Comparison of ENCODE assay signal across 28 cellular contexts in the genomic region with DNA sequence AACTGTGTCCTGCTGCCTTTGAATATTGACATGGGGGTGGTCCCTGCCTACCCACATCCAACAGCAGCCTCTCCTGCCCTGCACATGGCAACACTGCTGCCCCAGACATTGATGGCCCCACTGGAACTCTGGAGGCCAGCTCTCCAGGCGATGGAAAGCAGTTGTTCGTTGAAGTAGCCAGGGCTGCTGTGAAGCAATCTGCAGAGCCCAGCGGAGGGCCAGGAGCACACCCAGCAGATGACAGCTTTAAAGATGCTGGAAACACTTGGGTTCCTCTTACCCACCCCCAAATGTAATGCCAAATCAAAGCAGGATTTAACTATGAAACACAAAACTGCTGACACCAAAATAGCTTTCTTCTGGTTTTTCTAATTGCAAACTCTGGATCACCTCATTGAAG.
"Had no signal": no experiment of that assay in that cellular context is flagged by ENCODE, and none has a peak within 500 bp of the region (broad histone marks: within the 10 kb centered on the region; RNA-seq: fewer than 3 reads in every experiment).

No MANE protein-coding gene starts in this region.

- ATAC-seq: gastrocnemius medialis; heart left ventricle; left ventricle myocardium superior; lower lobe of right lung; natural killer cell; pancreas; right lobe of liver; stimulated activated naive CD8-positive, alpha-beta T cell treated with anti-CD3 and anti-CD28 coated beads, Interleukin-15, amount 100 ng/mL, for 72 hours; upper lobe of right lung had no signal

- H3K4me1 Mint-ChIP-seq: immature natural killer cell; natural killer cell; stimulated activated naive CD8-positive, alpha-beta T cell treated with anti-CD3 and anti-CD28 coated beads, Interleukin-15, amount 100 ng/mL, for 72 hours had no signal

- H3K27ac ChIP-seq: colonic mucosa, esophagus squamous epithelium, gastrocnemius medialis, heart left ventricle, lower lobe of right lung, neutrophil, pancreas, right lobe of liver, suprapubic skin, transverse colon, upper lobe of right lung, uterus had no signal

- H3K9me3 ChIP-seq: colonic mucosa, esophagus squamous epithelium, gastrocnemius medialis, heart left ventricle, lower lobe of right lung, neutrophil, pancreas, right lobe of liver, suprapubic skin, transverse colon, upper lobe of right lung, uterus had no signal

- H3K36me3 Mint-ChIP-seq: immature natural killer cell, natural killer cell had no signal

- H3K27me3 ChIP-seq: colonic mucosa, gastrocnemius medialis, heart left ventricle, pancreas, right lobe of liver, suprapubic skin, transverse colon, upper lobe of right lung, uterus had no signal

- H3K4me3 ChIP-seq: colonic mucosa, esophagus squamous epithelium, gastrocnemius medialis, heart left ventricle, lower lobe of right lung, pancreas, right lobe of liver, smooth muscle cell, suprapubic skin, transverse colon, upper lobe of right lung, uterus had no signal

- H3K4me1 ChIP-seq: colonic mucosa, esophagus squamous epithelium, gastrocnemius medialis, heart left ventricle, lower lobe of right lung, pancreas, right lobe of liver, suprapubic skin, transverse colon, upper lobe of right lung, uterus had no signal

- H3K27ac Mint-ChIP-seq: dendritic cell treated with granulocyte-macrophage colony-stimulating factor and Interleukin-4, amounts not matched to agents 40 ng/mL and 50 ng/mL, for 4 days; immature natural killer cell; natural killer cell had no signal

- H3K9me3 Mint-ChIP-seq: dendritic cell treated with granulocyte-macrophage colony-stimulating factor and Interleukin-4, amounts not matched to agents 40 ng/mL and 50 ng/mL, for 4 days; immature natural killer cell; natural killer cell; stimulated activated naive CD8-positive, alpha-beta T cell treated with anti-CD3 and anti-CD28 coated beads, Interleukin-15, amount 100 ng/mL, for 72 hours had no signal

- H3K36me3 ChIP-seq: colonic mucosa, esophagus squamous epithelium, gastrocnemius medialis, heart left ventricle, lower lobe of right lung, neutrophil, pancreas, right lobe of liver, suprapubic skin, transverse colon, upper lobe of right lung, uterus had no signal

- H3K4me2 ChIP-seq: smooth muscle cell had no signal

- DNase-seq: colonic mucosa; effector memory CD4-positive, alpha-beta T cell; erythroblast; esophagus squamous epithelium; gastrocnemius medialis; heart left ventricle; hypothalamus; immature natural killer cell; islet precursor cell; left ventricle myocardium superior; lower lobe of right lung; natural killer cell; pancreas; retina; right lobe of liver; stimulated activated CD4-positive, alpha-beta T cell treated with anti-CD3 and anti-CD28 coated beads, Interleukin-12 subunit alpha, Interleukin-12 subunit beta, amount 100 ng/mL, for 4 hours; stimulated activated CD4-positive, alpha-beta T cell treated with anti-CD3 and anti-CD28 coated beads, Interleukin-1b, Interleukin-23, amount 100 ng/mL, for 48 hours; stimulated activated CD4-positive, alpha-beta T cell treated with anti-CD3 and anti-CD28 coated beads, Interleukin-4, amount 100 ng/mL, for 1 hour; stimulated activated CD8-positive, alpha-beta memory T cell treated with anti-CD3 and anti-CD28 coated beads, Interleukin-4, amount 100 ng/mL, for 48 hours; stimulated activated naive CD4-positive, alpha-beta T cell; stimulated activated naive CD8-positive, alpha-beta T cell treated with anti-CD3 and anti-CD28 coated beads, Interleukin-15, amount 100 ng/mL, for 72 hours; transverse colon; upper lobe of right lung; uterus had no signal

- H3K4me3 Mint-ChIP-seq: dendritic cell treated with granulocyte-macrophage colony-stimulating factor and Interleukin-4, amounts not matched to agents 40 ng/mL and 50 ng/mL, for 4 days; immature natural killer cell; natural killer cell; stimulated activated naive CD8-positive, alpha-beta T cell treated with anti-CD3 and anti-CD28 coated beads, Interleukin-15, amount 100 ng/mL, for 72 hours had no signal
